ENCODE assay signal across 8 cellular contexts in genomic region chr9:98944130-98945074, GRCh38.
DNase-seq lines count a peak whose midpoint lies in the region; ATAC-seq and TF ChIP-seq lines count a peak whose summit lies in the region.

No MANE protein-coding gene starts in this region.

- no peaks in the 10 kb centered on the region for H3K9me3 ChIP-seq in duodenal mucosa (ENCODE audit: control insufficient read depth in 1 of 2, low read length in 2 of 2)

- TF ChIP-seq RAD21 in Ishikawa (IDR thresholded peaks at IDR 0.05; ENCODE audit: low read depth): no peak

- no peaks in the 10 kb centered on the region for H3K4me1 ChIP-seq in duodenal mucosa (ENCODE audit: control insufficient read depth in 1 of 2, insufficient read depth in 2 of 2, low read length in 2 of 2)

- ATAC-seq in GM19023 (IDR thresholded peaks at IDR 0.05; ENCODE audit: unreplicated experiment) (no peak), HG03175 (IDR thresholded peaks at IDR 0.05; ENCODE audit: unreplicated experiment) (no peak)

- no peak for DNase-seq in AG10803 (ENCODE audit: low read depth)
- DNase-seq in DMS114 treated with DMSO at 0.1 percent for 48 hours (lab: John Stamatoyannopoulos, UW; ENCODE audit: unreplicated experiment): no peak
- DNase-seq in NCI-H446 (lab: John Stamatoyannopoulos, UW): no peak

- no peaks in the 10 kb centered on the region for H3K9me3 Mint-ChIP-seq in nephron

- no peak for TF ChIP-seq EP300 in Ishikawa (IDR thresholded peaks at IDR 0.05; ENCODE audit: borderline replicate concordance)

- peaks cover 34 to 38% of the 10 kb centered on the region in 2 donors for H3K27me3 ChIP-seq in duodenal mucosa (ENCODE audit: control insufficient read depth in 1 of 2, insufficient read depth in 2 of 2, low read length in 2 of 2)

- H3K4me3 ChIP-seq in AG10803 (ENCODE audit: low read length): peak overlapping the region; percentile 66
- H3K4me3 ChIP-seq in duodenal mucosa (ENCODE audit: low read depth in 1 of 2, low read length in 2 of 2): peak overlapping the region; percentile 51 to 65

- H3K9ac ChIP-seq in duodenal mucosa (ENCODE audit: low read depth in 1 of 2, low read length in 2 of 2): peak overlapping the region in 1 of 2 donors; percentile 16

- peak overlapping the region; percentile 86 to 89 (median 88) for H3K4me3 Mint-ChIP-seq in nephron

- TF ChIP-seq CTCF in AG10803 (conservative IDR thresholded peaks at IDR 0.05; ENCODE audit: low read length): no peak
- no peak for TF ChIP-seq CTCF in nephron (IDR thresholded peaks at IDR 0.05; ENCODE audit: unreplicated experiment in 3 of 3)

- peaks cover 32% of the 10 kb centered on the region for H3K4me1 Mint-ChIP-seq in nephron

- H3K27me3 Mint-ChIP-seq in nephron (ENCODE audit: low read depth): peaks cover 84% of the 10 kb centered on the region

- H3K36me3 ChIP-seq in duodenal mucosa (ENCODE audit: control insufficient read depth in 1 of 2, insufficient read depth in 2 of 2, low read length in 2 of 2): no peaks in the 10 kb centered on the region

- H3K27ac Mint-ChIP-seq in nephron: peak overlapping the region in 2 of 3 experiments; percentile 7 to 15

- H3K36me3 Mint-ChIP-seq in nephron (ENCODE audit: low read depth): no peaks in the 10 kb centered on the region

- peak overlapping the region; percentile 43 for H3K27ac ChIP-seq in duodenal mucosa (ENCODE audit: low read depth, low read length)

TF ChIP-seq in Ishikawa, 13 proteins besides CTCF, POLR2A, EP300 and RAD21:
- TF ChIP-seq CEBPB (IDR thresholded peaks at IDR 0.05) (no peak), MAX (IDR thresholded peaks at IDR 0.05) (peak; percentile 20; the same call in 1 of the 2 replicates)
TF ChIP-seq in Ishikawa: peak in this region for 1.
